11 cellular contexts compared by ENCODE assay signal in the genomic region with DNA sequence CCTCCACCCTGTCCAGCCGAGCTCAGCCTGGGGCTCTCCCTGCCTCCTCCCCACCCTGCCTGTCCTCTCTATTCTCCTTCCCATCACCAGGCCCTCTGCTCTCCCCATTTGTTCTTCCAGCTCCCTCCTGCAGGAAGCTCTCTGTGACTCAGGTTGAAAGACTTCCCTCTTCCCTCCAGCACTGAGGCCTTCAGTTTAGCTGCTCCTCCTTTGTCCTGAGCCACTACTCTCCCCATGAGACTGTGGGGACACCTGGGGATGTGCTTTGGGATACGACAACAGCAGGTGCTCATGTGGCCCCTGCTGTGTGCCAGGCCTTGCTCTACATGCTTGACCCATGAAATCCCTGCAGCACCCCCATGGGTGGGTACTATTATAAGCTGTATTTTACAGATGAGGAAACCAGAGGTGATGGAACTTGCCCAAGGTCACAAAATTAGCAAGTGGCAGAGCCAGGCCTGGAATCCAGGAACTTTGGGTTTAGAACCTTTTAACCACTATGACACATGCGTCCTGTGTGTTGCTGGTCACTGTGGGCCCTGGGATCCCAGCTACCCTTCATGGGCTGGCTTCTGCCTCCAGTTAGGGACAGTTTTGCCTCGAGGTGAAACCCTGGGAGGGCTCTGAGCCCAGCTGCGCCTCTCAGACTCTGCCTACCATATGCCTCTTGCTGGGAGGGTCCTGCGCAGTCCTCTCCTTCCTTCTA. TPM values are rescaled to one million over a fixed set of nuclear protein-coding genes. Genes with fewer than 3 reads are reported as not detected.
DNase-seq lines count a peak whose midpoint lies in the region; ATAC-seq and TF ChIP-seq lines count a peak whose summit lies in the region.
"Had no signal": no experiment of that assay in that cellular context is flagged by ENCODE, and none has a peak within 500 bp of the region (broad histone marks: within the 10 kb centered on the region; RNA-seq: fewer than 3 reads in every experiment).

No MANE protein-coding gene starts in this region.

- no peak for ATAC-seq in GM21360 (IDR thresholded peaks at IDR 0.05; ENCODE audit: unreplicated experiment)

- TF ChIP-seq CTCF in esophagus squamous epithelium (IDR thresholded peaks at IDR 0.05): no peak

- peaks cover 0 to 4% (median 0%) of the 10 kb centered on the region in 3 donors for H3K36me3 ChIP-seq in esophagus squamous epithelium

- H3K27ac ChIP-seq in esophagus squamous epithelium: peak overlapping the region; percentile 31 to 76 (median 72)

- DNase-seq in GM03348 (ENCODE audit: low spot score) (peak; percentile 86), RKO (ENCODE audit: low spot score) (peak; percentile 66), esophagus squamous epithelium (lab: John Stamatoyannopoulos, UW) (no peak), renal cortical epithelial cell (ENCODE audit: low read depth) (peak; percentile 80), SK-N-DZ (ENCODE audit: low spot score) (no peak), NK-92 (lab: John Stamatoyannopoulos, UW; ENCODE audit: unreplicated experiment) (no peak)
- DNase-seq in stimulated activated naive CD4-positive, alpha-beta T cell treated with Interleukin-2 at 50 U/mL for 16 hours (lab: John Stamatoyannopoulos, UW): no peak
- DNase-seq: anterior cingulate cortex, Karpas-422, T-helper 2 cell had no signal

- WGBS in esophagus squamous epithelium, 2 donors: 72 to 76% methylated on average over 6 of the region's 6 CpGs

- no peaks in the 10 kb centered on the region for H3K9me3 ChIP-seq in esophagus squamous epithelium

- TF ChIP-seq POLR2A in esophagus squamous epithelium (IDR thresholded peaks at IDR 0.05): no peak

- H3K27me3 ChIP-seq in esophagus squamous epithelium: no peaks in the 10 kb centered on the region

- peaks cover 36 to 99% (median 40%) of the 10 kb centered on the region in 3 donors for H3K4me1 ChIP-seq in esophagus squamous epithelium

- intact Hi-C loops in esophagus squamous epithelium (cut with DNase I): no loop called here

- no peak overlapping the region for H3K4me3 ChIP-seq in esophagus squamous epithelium

RNA-seq across cellular contexts. Expression of gene KRT80, which starts 5.5 kb away (rescaled TPM):
- total RNA-seq in esophagus squamous epithelium: 10 to 100 TPM; 11.4 to 39.6 (median 16.5) TPM
- 26.3 and 27.3 TPM in 2 replicates for total RNA-seq in renal cortical epithelial cell
- not detected in 2 replicates for polyA plus RNA-seq in SK-N-DZ (2014; cell fraction: cytosol; rRNA removed)
- polyA plus RNA-seq in SK-N-DZ (2014; cell fraction: nucleus; rRNA removed): not detected in 2 replicates

RNA-seq across cellular contexts. Expression of gene KRT7, which starts 46.8 kb away (rescaled TPM):
- total RNA-seq in esophagus squamous epithelium: 100 to 1,000 TPM in 1 of 4 donors, 10 to 100 TPM in 3; 18.7 to 118 (median 64.4) TPM
- 124 and 2,408 TPM in 2 replicates for total RNA-seq in renal cortical epithelial cell
- polyA plus RNA-seq in SK-N-DZ (2014; cell fraction: cytosol; rRNA removed): not detected in 2 replicates
- not detected in 2 replicates for polyA plus RNA-seq in SK-N-DZ (2014; cell fraction: nucleus; rRNA removed)

Comparison
In these comparisons a context has a peak if more than half of its experiments do, and no peak if none do; other contexts are left out.
1. DNase-seq: peak in GM03348 (single experiment), RKO (single experiment) and renal cortical epithelial cell (single experiment); none in esophagus squamous epithelium (single experiment), SK-N-DZ (single experiment), stimulated activated naive CD4-positive, alpha-beta T cell treated with Interleukin-2 at 50 U/mL for 16 hours (single experiment) and NK-92 (single experiment).